ENCODE assay signal across 9 cellular contexts in the genomic region with DNA sequence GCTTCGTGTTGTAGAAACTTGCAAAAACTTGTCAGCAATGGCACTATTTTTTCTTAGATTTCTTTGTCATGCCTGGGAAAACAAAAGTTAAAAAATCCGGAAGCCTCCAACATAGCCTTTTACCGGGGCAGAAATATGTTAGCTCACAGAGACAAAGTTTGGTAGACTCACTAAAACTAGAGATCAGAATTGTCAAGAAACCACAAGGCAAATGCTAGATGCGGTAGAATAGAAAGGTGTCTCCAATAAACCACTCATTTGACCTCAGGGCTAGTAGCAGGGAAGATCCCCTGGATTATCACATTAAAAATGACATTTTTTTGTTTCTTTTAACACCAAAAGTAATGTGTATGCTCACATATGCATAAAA. TPM values are rescaled to one million over a fixed set of nuclear protein-coding genes. Genes with fewer than 3 reads are reported as not detected.
A peak's percentile ranks its signal among the peaks of the same experiment; 100 is the strongest.
DNase-seq lines count a peak whose midpoint lies in the region; ATAC-seq, FAIRE-seq and TF ChIP-seq lines count a peak whose summit lies in the region.
"Had no signal": no experiment of that assay in that cellular context is flagged by ENCODE, and none has a peak within 500 bp of the region (broad histone marks: within the 10 kb centered on the region; RNA-seq: fewer than 3 reads in every experiment).

No MANE protein-coding gene starts in this region.

- CTCF ChIA-PET in activated CD8-positive, alpha-beta memory T cell treated with anti-CD3 and anti-CD28 coated beads, Interleukin-2, amount 10 ng/mL, durations not matched to agents 7 days and 5 days (lab: Charles Lee), result interaction anchor here (0.8 to 3.7 kb wide), 31 partner anchors 9 to 294 kb away, joined by 3 to 166 read pairs (median 5); a partner anchor contains a TSS

- H3K36me3 ChIP-seq in thymus (ENCODE audit: control insufficient read depth, insufficient read depth), result no peaks in the 10 kb centered on the region

- no peaks in the 10 kb centered on the region for H3K27me3 ChIP-seq in thymus (ENCODE audit: control insufficient read depth, insufficient read depth)

- DNase-seq in activated CD8-positive, alpha-beta memory T cell treated with anti-CD3 and anti-CD28 coated beads, Interleukin-2, amount 10 ng/mL, durations not matched to agents 7 days and 5 days, result no peak
- no peak for DNase-seq in activated CD8-positive, alpha-beta memory T cell treated with anti-CD3 and anti-CD28 coated beads for 24 hours
- DNase-seq in immature natural killer cell, result peak; percentile 17 to 32 (median 19)
- DNase-seq in NCI-H1105 (lab: John Stamatoyannopoulos, UW), result no peak
- no peak for DNase-seq in NCI-H2081 (lab: John Stamatoyannopoulos, UW)
- no peak for DNase-seq in H54 (ENCODE audit: insufficient read length, low spot score)
- DNase-seq: occipital lobe had no signal

- no peak for TF ChIP-seq POLR2A in H54 (IDR thresholded peaks at IDR 0.05; ENCODE audit: low read depth, low read length)

- H3K4me1 Mint-ChIP-seq in activated CD8-positive, alpha-beta memory T cell treated with anti-CD3 and anti-CD28 coated beads, Interleukin-2, amount 10 ng/mL, durations not matched to agents 7 days and 5 days, result peaks cover 58% of the 10 kb centered on the region
- H3K4me1 Mint-ChIP-seq in activated T-helper 17 cell treated with anti-CD3 and anti-CD28 coated beads, Interleukin-2, amount 50 U/mL, for 72 hours, result peaks cover 32% of the 10 kb centered on the region
- H3K4me1 Mint-ChIP-seq in immature natural killer cell, result peaks cover 47 to 61% of the 10 kb centered on the region in 2 donors

- H3K9me3 ChIP-seq in thymus (ENCODE audit: control insufficient read depth), result no peaks in the 10 kb centered on the region

- no peak for FAIRE-seq in H54 (lab: Jason Lieb, UNC)

- 1% methylated on average over 4 of the region's 4 CpGs for WGBS in thymus

- peak overlapping the region; percentile 88 for H3K27ac Mint-ChIP-seq in activated CD8-positive, alpha-beta memory T cell treated with anti-CD3 and anti-CD28 coated beads, Interleukin-2, amount 10 ng/mL, durations not matched to agents 7 days and 5 days
- H3K27ac Mint-ChIP-seq in activated T-helper 17 cell treated with anti-CD3 and anti-CD28 coated beads, Interleukin-2, amount 50 U/mL, for 72 hours, result peak overlapping the region; percentile 96
- H3K27ac Mint-ChIP-seq in immature natural killer cell, result peak overlapping the region; percentile 93 to 97 (median 96)

- no peaks in the 10 kb centered on the region for H3K9me3 Mint-ChIP-seq in activated CD8-positive, alpha-beta memory T cell treated with anti-CD3 and anti-CD28 coated beads, Interleukin-2, amount 10 ng/mL, durations not matched to agents 7 days and 5 days (ENCODE audit: low read depth)
- H3K9me3 Mint-ChIP-seq in activated T-helper 17 cell treated with anti-CD3 and anti-CD28 coated beads, Interleukin-2, amount 50 U/mL, for 72 hours, result no peaks in the 10 kb centered on the region
- no peaks in the 10 kb centered on the region for H3K9me3 Mint-ChIP-seq in immature natural killer cell

- H3K36me3 Mint-ChIP-seq in activated CD8-positive, alpha-beta memory T cell treated with anti-CD3 and anti-CD28 coated beads, Interleukin-2, amount 10 ng/mL, durations not matched to agents 7 days and 5 days, result peaks cover 39% of the 10 kb centered on the region
- H3K36me3 Mint-ChIP-seq in activated T-helper 17 cell treated with anti-CD3 and anti-CD28 coated beads, Interleukin-2, amount 50 U/mL, for 72 hours (ENCODE audit: low read depth), result peaks cover 41% of the 10 kb centered on the region
- peaks cover 11 to 25% (median 17%) of the 10 kb centered on the region in 3 donors for H3K36me3 Mint-ChIP-seq in immature natural killer cell

- H3K27me3 Mint-ChIP-seq in activated CD8-positive, alpha-beta memory T cell treated with anti-CD3 and anti-CD28 coated beads, Interleukin-2, amount 10 ng/mL, durations not matched to agents 7 days and 5 days, result no peaks in the 10 kb centered on the region
- no peaks in the 10 kb centered on the region for H3K27me3 Mint-ChIP-seq in activated T-helper 17 cell treated with anti-CD3 and anti-CD28 coated beads, Interleukin-2, amount 50 U/mL, for 72 hours
- peaks cover 0 to 8% (median 2%) of the 10 kb centered on the region in 3 donors for H3K27me3 Mint-ChIP-seq in immature natural killer cell (ENCODE audit: low read depth in 3 of 3)

- H3K27ac ChIP-seq in thymus (ENCODE audit: low read depth), result peak overlapping the region; percentile 77

- peak overlapping the region; percentile 94 for H3K4me3 Mint-ChIP-seq in activated CD8-positive, alpha-beta memory T cell treated with anti-CD3 and anti-CD28 coated beads, Interleukin-2, amount 10 ng/mL, durations not matched to agents 7 days and 5 days
- peak overlapping the region; percentile 98 for H3K4me3 Mint-ChIP-seq in activated T-helper 17 cell treated with anti-CD3 and anti-CD28 coated beads, Interleukin-2, amount 50 U/mL, for 72 hours
- peak overlapping the region; percentile 92 to 98 (median 95) for H3K4me3 Mint-ChIP-seq in immature natural killer cell

- H3K4me1 ChIP-seq in thymus (ENCODE audit: control insufficient read depth, insufficient read depth, low read length), result peaks cover 7% of the 10 kb centered on the region

- peak overlapping the region; percentile 75 for H3K4me3 ChIP-seq in thymus (ENCODE audit: low read length)

- peak; percentile 21 for ATAC-seq in activated CD8-positive, alpha-beta memory T cell treated with anti-CD3 and anti-CD28 coated beads, Interleukin-2, amount 10 ng/mL, durations not matched to agents 7 days and 5 days
- ATAC-seq in activated T-helper 17 cell treated with anti-CD3 and anti-CD28 coated beads, Interleukin-2, amount 50 U/mL, for 72 hours (replicated peaks), result no peak

RNA-seq across cellular contexts. Expression of a gene that starts 0.4 kb away (rescaled TPM):
- 10 to 100 TPM; 26.6 to 37.4 TPM for total RNA-seq in activated CD8-positive, alpha-beta memory T cell treated with anti-CD3 and anti-CD28 coated beads, Interleukin-2, amount 10 ng/mL, durations not matched to agents 7 days and 5 days
- 10 to 100 TPM; 10.8 to 22.7 TPM for total RNA-seq in activated T-helper 17 cell treated with anti-CD3 and anti-CD28 coated beads, Interleukin-2, amount 50 U/mL, for 72 hours
- polyA plus RNA-seq in immature natural killer cell, result 10 to 100 TPM; 13.5 to 37.4 (median 19.8) TPM
- polyA plus RNA-seq in thymus, result 7.7 TPM

Comparison
In these comparisons a context has a peak if more than half of its experiments do, and no peak if none do; other contexts are left out.
1. DNase-seq: peak in immature natural killer cell (3 of 3); none in activated CD8-positive, alpha-beta memory T cell treated with anti-CD3 and anti-CD28 coated beads, Interleukin-2, amount 10 ng/mL, durations not matched to agents 7 days and 5 days (single experiment), activated CD8-positive, alpha-beta memory T cell treated with anti-CD3 and anti-CD28 coated beads for 24 hours (single experiment), NCI-H1105 (single experiment), NCI-H2081 (0 of 2) and H54 (single experiment).
2. Peak in every context shown above with its lines, with median percentiles within 50 percentile points of each other: H3K27ac Mint-ChIP-seq and H3K4me3 Mint-ChIP-seq.